In the genomic region with DNA sequence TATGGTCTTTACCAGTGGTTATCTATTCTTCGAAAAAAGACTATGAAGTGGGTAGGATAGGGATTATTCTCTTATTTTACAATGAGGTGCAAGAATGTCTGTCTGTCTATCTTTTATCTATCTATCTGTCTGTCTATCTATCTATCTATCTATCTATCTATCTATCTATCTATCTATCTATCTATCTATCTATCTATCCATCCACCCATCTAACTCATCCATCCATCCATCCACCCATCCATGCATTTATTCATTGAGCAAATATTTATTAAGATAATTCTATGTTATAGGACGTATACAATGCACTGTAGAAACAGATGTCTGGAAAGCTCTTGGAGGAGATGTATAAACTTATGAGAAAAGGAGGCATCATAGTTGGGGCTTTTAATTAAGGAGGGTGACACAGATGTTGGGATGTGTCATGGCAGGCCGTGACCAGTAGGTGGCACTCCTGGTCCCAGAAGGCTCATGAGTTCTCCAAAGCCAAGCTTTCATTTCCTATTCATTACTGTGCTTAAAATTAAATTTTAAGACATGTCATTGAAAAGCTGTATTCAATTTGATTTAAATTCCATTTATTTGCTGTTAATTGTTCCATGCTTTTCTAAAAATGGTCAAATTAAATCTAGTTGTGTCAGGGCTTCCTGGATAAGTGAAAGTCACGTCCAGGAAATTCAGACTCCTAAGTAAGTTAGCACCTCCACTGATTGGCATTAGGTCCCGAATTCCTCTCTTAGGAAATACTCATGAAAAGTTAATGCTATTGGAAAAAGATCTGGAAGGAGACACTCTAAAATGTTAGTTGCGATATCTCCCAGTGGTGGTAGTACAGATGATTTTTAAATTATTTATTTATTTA, we compare ENCODE assay signal across 8 cellular contexts. TPM values are rescaled to one million over a fixed set of nuclear protein-coding genes. Genes with fewer than 3 reads are reported as not detected.
DNase-seq lines count a peak whose midpoint lies in the region; ATAC-seq and TF ChIP-seq lines count a peak whose summit lies in the region.

No MANE protein-coding gene starts in this region.

- H3K4me1 ChIP-seq in PC-9 (replicated peaks; ENCODE audit: insufficient read depth) (no peaks in the 10 kb centered on the region), transverse colon (peaks cover 0 to 4% (median 0%) of the 10 kb centered on the region in 4 donors)

- H3K4me3 ChIP-seq in PC-9 (no peak overlapping the region), transverse colon (peak overlapping the region in 1 of 4 donors; percentile 19)

- H3K27me3 ChIP-seq in PC-9 (ENCODE audit: insufficient read depth, low read depth) (no peaks in the 10 kb centered on the region), transverse colon (no peaks in the 10 kb centered on the region)

- H3K4me2 ChIP-seq in PC-9 = no peak overlapping the region

- H2AFZ ChIP-seq in PC-9 = no peak overlapping the region

- intact Hi-C loops in PC-9 (cut with micrococcal nuclease; ENCODE audit: unreplicated experiment) (loop anchor here (1.0 to 5.0 kb wide), 4 partner anchors 52 to 294 kb away; no protein-coding TSS in a partner anchor), transverse colon (cut with DNase I; ENCODE audit: low total_unique reads) (loop anchor here (5.0 kb wide), 2 partner anchors 293 to 1358 kb away; no protein-coding TSS in a partner anchor)
- intact Hi-C loops in activated T-helper 2 cell treated with anti-CD3 and anti-CD28 coated beads, Interferon-gamma antibody, Interleukin-2, Interleukin-4, amounts not matched to agents 10 μg/mL and 5 μg/mL and 100 μg/mL, durations not matched to agents 14 hours and 24 hours and 36 hours (cut with micrococcal nuclease) = loop anchor here (1.0 kb wide), 1 partner anchor 294 kb away; no protein-coding TSS in a partner anchor

- H3K36me3 Mint-ChIP-seq in activated T-helper 2 cell treated with anti-CD3 and anti-CD28 coated beads, Interferon-gamma antibody, Interleukin-2, Interleukin-4, amounts not matched to agents 10 μg/mL and 5 μg/mL and 100 μg/mL, durations not matched to agents 14 hours and 24 hours and 36 hours (ENCODE audit: low read depth) = no peaks in the 10 kb centered on the region
- H3K36me3 Mint-ChIP-seq in osteocyte (ENCODE audit: unreplicated experiment) = no peaks in the 10 kb centered on the region

- peak; percentile 97 for TF ChIP-seq CTCF in 22Rv1 (IDR thresholded peaks at IDR 0.05)
- peak; percentile 94 for TF ChIP-seq CTCF in GM12873 (IDR thresholded peaks at IDR 0.05; ENCODE audit: insufficient read depth, low read depth, low read length, missing control alignments)
- TF ChIP-seq CTCF in PC-9 (conservative IDR thresholded peaks at IDR 0.05) = peak; percentile 99
- peak; percentile 95 for TF ChIP-seq CTCF in osteocyte (IDR thresholded peaks at IDR 0.05)
- TF ChIP-seq CTCF in transverse colon (IDR thresholded peaks at IDR 0.05) = peak; percentile 87 to 96 (median 92)

- TF ChIP-seq POLR2A in transverse colon (IDR thresholded peaks at IDR 0.05) = no peak

- no peak overlapping the region for H3K4me3 Mint-ChIP-seq in activated T-helper 2 cell treated with anti-CD3 and anti-CD28 coated beads, Interferon-gamma antibody, Interleukin-2, Interleukin-4, amounts not matched to agents 10 μg/mL and 5 μg/mL and 100 μg/mL, durations not matched to agents 14 hours and 24 hours and 36 hours (ENCODE audit: low read depth)
- no peak overlapping the region for H3K4me3 Mint-ChIP-seq in osteocyte (ENCODE audit: unreplicated experiment)

- in situ Hi-C loops in transverse colon (cut with MboI; ENCODE audit: low pct_ligation_motif_present in 1 of 4, low pct_unique_long_range_greater_than_20kb in 1 of 4, low sequenced_read_pairs in 3 of 4) = loop anchor here in 1 of 4 donors (10.0 kb wide), 1 partner anchor 185 kb away; no protein-coding TSS in a partner anchor

- peak; percentile 49 to 73 for DNase-seq in PC-9
- DNase-seq in activated T-helper 2 cell treated with anti-CD3 and anti-CD28 coated beads, Interferon-gamma antibody, Interleukin-2, Interleukin-4, amounts not matched to agents 10 μg/mL and 5 μg/mL and 100 μg/mL, durations not matched to agents 14 hours and 24 hours and 36 hours (ENCODE audit: low spot score) = peak; percentile 48
- DNase-seq in fibroblast of the conjunctiva (ENCODE audit: low read depth) = peak; percentile 27
- DNase-seq in osteocyte (ENCODE audit: extremely low spot score, unreplicated experiment) = no peak
- DNase-seq in transverse colon = peak; percentile 75

- BruUV-seq in PC-9 (replicated peaks; lab: Mats Ljungman, UMichigan) = no TSS peak

- WGBS in transverse colon (ENCODE audit: low coverage in 1 of 2), 2 donors = 46 to 47% methylated on average over 6 of the region's 6 CpGs

- H3K4me1 Mint-ChIP-seq in activated T-helper 2 cell treated with anti-CD3 and anti-CD28 coated beads, Interferon-gamma antibody, Interleukin-2, Interleukin-4, amounts not matched to agents 10 μg/mL and 5 μg/mL and 100 μg/mL, durations not matched to agents 14 hours and 24 hours and 36 hours (ENCODE audit: low read depth) = peaks cover 1% of the 10 kb centered on the region
- H3K4me1 Mint-ChIP-seq in osteocyte (ENCODE audit: unreplicated experiment) = no peaks in the 10 kb centered on the region

- H4K20me1 ChIP-seq in PC-9 (ENCODE audit: insufficient read depth) = no peaks in the 10 kb centered on the region

- H3K27ac ChIP-seq in 22Rv1 (no peak overlapping the region), PC-9 (no peak overlapping the region), transverse colon (no peak overlapping the region)

- CTCF ChIA-PET in PC-9 (lab: Charles Lee) = interaction anchor here (0.6 to 1.5 kb wide), 7 partner anchors 15 to 1281 kb away, joined by 3 to 15 read pairs (median 4); no protein-coding TSS in a partner anchor

- ATAC-seq in HG03432 (IDR thresholded peaks at IDR 0.05; ENCODE audit: unreplicated experiment) = peak; percentile 74

- H3F3A ChIP-seq in PC-9 (ENCODE audit: insufficient read depth, low read depth) = no peaks in the 10 kb centered on the region

- no peaks in the 10 kb centered on the region for H3K9me3 Mint-ChIP-seq in activated T-helper 2 cell treated with anti-CD3 and anti-CD28 coated beads, Interferon-gamma antibody, Interleukin-2, Interleukin-4, amounts not matched to agents 10 μg/mL and 5 μg/mL and 100 μg/mL, durations not matched to agents 14 hours and 24 hours and 36 hours
- H3K9me3 Mint-ChIP-seq in osteocyte (ENCODE audit: unreplicated experiment) = no peaks in the 10 kb centered on the region

- peaks cover 8% of the 10 kb centered on the region for H3K27me3 Mint-ChIP-seq in activated T-helper 2 cell treated with anti-CD3 and anti-CD28 coated beads, Interferon-gamma antibody, Interleukin-2, Interleukin-4, amounts not matched to agents 10 μg/mL and 5 μg/mL and 100 μg/mL, durations not matched to agents 14 hours and 24 hours and 36 hours (ENCODE audit: low read depth)
- peaks cover 35% of the 10 kb centered on the region for H3K27me3 Mint-ChIP-seq in osteocyte (ENCODE audit: unreplicated experiment)

- TF ChIP-seq EP300 in transverse colon (IDR thresholded peaks at IDR 0.05; ENCODE audit: low read depth) = no peak

- no peaks in the 10 kb centered on the region for H3K9me2 ChIP-seq in PC-9 (ENCODE audit: insufficient read depth)

- POLR2A ChIA-PET in PC-9 (lab: Charles Lee; ENCODE audit: unreplicated experiment) = no interaction called here

- no peaks in the 10 kb centered on the region for H3K79me2 ChIP-seq in PC-9 (ENCODE audit: low read depth)

- no peak overlapping the region for H3K27ac Mint-ChIP-seq in activated T-helper 2 cell treated with anti-CD3 and anti-CD28 coated beads, Interferon-gamma antibody, Interleukin-2, Interleukin-4, amounts not matched to agents 10 μg/mL and 5 μg/mL and 100 μg/mL, durations not matched to agents 14 hours and 24 hours and 36 hours
- no peak overlapping the region for H3K27ac Mint-ChIP-seq in osteocyte (ENCODE audit: unreplicated experiment)

- no peaks in the 10 kb centered on the region for H3K36me3 ChIP-seq in PC-9 (ENCODE audit: low read depth)
- H3K36me3 ChIP-seq in transverse colon = no peaks in the 10 kb centered on the region

- H3K9me3 ChIP-seq in PC-9 (ENCODE audit: insufficient read depth, low read depth) (no peaks in the 10 kb centered on the region), transverse colon (no peaks in the 10 kb centered on the region)

RNA-seq across cellular contexts. Expression of a gene that starts 19.0 kb away (rescaled TPM):
- total RNA-seq in PC-9 (2021) (22.0 and 26.7 TPM in 2 replicates), osteocyte (1.7 and 2.1 TPM in 2 replicates), transverse colon (1 to 10 TPM in 2 of 4 donors, under 1 TPM in 1, not detected in 1; 0.64 to 1.2 (median 1.2) TPM)
- 24.0 TPM in 2 replicates for total RNA-seq in activated T-helper 2 cell treated with anti-CD3 and anti-CD28 coated beads, Interferon-gamma antibody, Interleukin-2, Interleukin-4, amounts not matched to agents 10 μg/mL and 5 μg/mL and 100 μg/mL, durations not matched to agents 14 hours and 24 hours and 36 hours

RNA-seq across cellular contexts. Expression of a gene that starts 57.9 kb away (rescaled TPM):
- total RNA-seq in PC-9 (2021) (not detected in 2 replicates), osteocyte (not detected in 2 replicates), transverse colon (not detected)
- not detected in 2 replicates for total RNA-seq in activated T-helper 2 cell treated with anti-CD3 and anti-CD28 coated beads, Interferon-gamma antibody, Interleukin-2, Interleukin-4, amounts not matched to agents 10 μg/mL and 5 μg/mL and 100 μg/mL, durations not matched to agents 14 hours and 24 hours and 36 hours
